Comparison of ENCODE assay signal across 16 cellular contexts in genomic region chr3:141949972-141950371, GRCh38.
"Had no signal": no experiment of that assay in that cellular context is flagged by ENCODE, and none has a peak within 500 bp of the region (broad histone marks: within the 10 kb centered on the region; RNA-seq: fewer than 3 reads in every experiment).

No MANE protein-coding gene starts in this region.

- H3K27ac ChIP-seq: left lung, right atrium auricular region, skin epidermis had no signal

- H3K36me3 ChIP-seq: prostate gland, right atrium auricular region had no signal

- H3K4me1 Mint-ChIP-seq: WTC11 had no signal

- H3K4me3 ChIP-seq: left lung, prostate gland, right atrium auricular region, skin epidermis had no signal

- H3K27me3 Mint-ChIP-seq: activated CD4-positive, alpha-beta memory T cell treated with anti-CD3 and anti-CD28 coated beads, Interleukin-2, amount 10 ng/mL, durations not matched to agents 7 days and 5 days had no signal

- ATAC-seq: left lung, WTC11 had no signal

- H3K9me3 ChIP-seq: left lung, prostate gland, right atrium auricular region, SK-N-SH had no signal

- H3K27ac Mint-ChIP-seq: activated CD4-positive, alpha-beta memory T cell treated with anti-CD3 and anti-CD28 coated beads, Interleukin-2, amount 10 ng/mL, durations not matched to agents 7 days and 5 days; T-helper 2 cell treated with Interferon-gamma antibody and Interleukin-4, amounts not matched to agents 5 μg/mL and 100 μg/mL, for 36 hours; WTC11 had no signal

- H3K27me3 ChIP-seq: left lung, right atrium auricular region had no signal

- H3K9me3 Mint-ChIP-seq: activated CD4-positive, alpha-beta memory T cell treated with anti-CD3 and anti-CD28 coated beads, Interleukin-2, amount 10 ng/mL, durations not matched to agents 7 days and 5 days; brain; T-helper 2 cell treated with Interferon-gamma antibody and Interleukin-4, amounts not matched to agents 5 μg/mL and 100 μg/mL, for 36 hours; WTC11 had no signal

- DNase-seq: activated CD4-positive, alpha-beta memory T cell treated with anti-CD3 and anti-CD28 coated beads, Interleukin-2, amount 10 ng/mL, durations not matched to agents 7 days and 5 days; activated CD4-positive, alpha-beta T cell treated with anti-CD3 and anti-CD28 coated beads for 4 hours; anterior cingulate cortex; central memory CD4-positive, alpha-beta T cell; erythroblast; hypothalamus; left lung; midbrain; SK-N-SH; stimulated activated CD4-positive, alpha-beta T cell treated with anti-CD3 and anti-CD28 coated beads, Interleukin-4, amount 100 ng/mL, for 1 hour had no signal

- H3K4me1 ChIP-seq: left lung, prostate gland, right atrium auricular region had no signal

- H3K4me3 Mint-ChIP-seq: activated CD4-positive, alpha-beta memory T cell treated with anti-CD3 and anti-CD28 coated beads, Interleukin-2, amount 10 ng/mL, durations not matched to agents 7 days and 5 days; brain; T-helper 2 cell treated with Interferon-gamma antibody and Interleukin-4, amounts not matched to agents 5 μg/mL and 100 μg/mL, for 36 hours; WTC11 had no signal
